Comparison of ENCODE assay signal across 15 cellular contexts in genomic region chr1:202498542-202498941, GRCh38.
A peak's percentile ranks its signal among the peaks of the same experiment; 100 is the strongest.
DNase-seq lines count a peak whose midpoint lies in the region; ATAC-seq and TF ChIP-seq lines count a peak whose summit lies in the region.
"Had no signal": no experiment of that assay in that cellular context is flagged by ENCODE, and none has a peak within 500 bp of the region (broad histone marks: within the 10 kb centered on the region; RNA-seq: fewer than 3 reads in every experiment).

No MANE protein-coding gene starts in this region.

- ATAC-seq in Right ventricle myocardium superior (ENCODE audit: poor library complexity), result no peak
- ATAC-seq in GM19397 (IDR thresholded peaks at IDR 0.05; ENCODE audit: unreplicated experiment), result no peak
- ATAC-seq in HG03342 (IDR thresholded peaks at IDR 0.05; ENCODE audit: unreplicated experiment), result no peak
- no peak for ATAC-seq in GM18867 (IDR thresholded peaks at IDR 0.05; ENCODE audit: unreplicated experiment)

- intact Hi-C loops in Right ventricle myocardium superior (cut with DNase I), result no loop called here

- H3K36me3 ChIP-seq in cardiac muscle cell (peaks cover 66% of the 10 kb centered on the region), adipocyte (ENCODE audit: control insufficient read depth, insufficient read depth, low read length, severe bottlenecking) (peaks cover 48% of the 10 kb centered on the region)
- H3K36me3 ChIP-seq: SJSA1 had no signal

- no peaks in the 10 kb centered on the region for H3K27me3 ChIP-seq in cardiac muscle cell
- H3K27me3 ChIP-seq in adipocyte (replicated peaks; ENCODE audit: control insufficient read depth, insufficient read depth, low read length), result no peaks in the 10 kb centered on the region
- H3K27me3 ChIP-seq: SJSA1 had no signal

- DNase-seq in cardiac muscle cell (ENCODE audit: low read depth in 1 of 2, low spot score in 1 of 2), result no peak
- no peak for DNase-seq in Right ventricle myocardium superior
- DNase-seq in adipocyte (ENCODE audit: low read depth), result peak; percentile 30
- DNase-seq in foreskin melanocyte, result peak; percentile 86
- DNase-seq in DMS 273 (lab: John Stamatoyannopoulos, UW; ENCODE audit: unreplicated experiment), result no peak
- DNase-seq: GDM1, Kasumi-1, NCI-H1930, NCI-H524 had no signal

- TF ChIP-seq CTCF in cardiac muscle cell (IDR thresholded peaks at IDR 0.05; ENCODE audit: low read depth, low read length), result no peak

- H3K9me3 ChIP-seq in cardiac muscle cell (ENCODE audit: low read depth) (no peaks in the 10 kb centered on the region), adipocyte (ENCODE audit: control insufficient read depth, low read length) (no peaks in the 10 kb centered on the region)
- H3K9me3 ChIP-seq: SJSA1 had no signal

- peak overlapping the region; percentile 56 for H3K27ac ChIP-seq in cardiac muscle cell
- H3K27ac ChIP-seq: 22Rv1; BLaER1 treated with 17β-estradiol and CSF1 and Interleukin-3, amounts not matched to agents 10 nM and 100 nM; SJSA1 had no signal

- H3K4me1 ChIP-seq in cardiac muscle cell (ENCODE audit: low read depth) (no peaks in the 10 kb centered on the region), adipocyte (ENCODE audit: control insufficient read depth, insufficient read depth, low read length) (no peaks in the 10 kb centered on the region)
- H3K4me1 ChIP-seq: SJSA1 had no signal

- no peak overlapping the region for H3K4me3 ChIP-seq in cardiac muscle cell
- no peak overlapping the region for H3K4me3 ChIP-seq in adipocyte (ENCODE audit: low read length)
- H3K4me3 ChIP-seq: BLaER1 treated with 17β-estradiol and CSF1 and Interleukin-3, amounts not matched to agents 10 nM and 100 nM; SJSA1 had no signal

- no peak overlapping the region for H3K9ac ChIP-seq in adipocyte (ENCODE audit: low read length)
- H3K9ac ChIP-seq: BLaER1 treated with 17β-estradiol and CSF1 and Interleukin-3, amounts not matched to agents 10 nM and 100 nM had no signal

Comparison
In these comparisons a context has a peak if more than half of its experiments do, and no peak if none do; other contexts are left out.
1. DNase-seq: peak in adipocyte (single experiment) and foreskin melanocyte (single experiment); none in cardiac muscle cell (0 of 2), Right ventricle myocardium superior (single experiment) and DMS 273 (single experiment).